Comparison of ENCODE assay signal across 1 cellular context in the genomic region with DNA sequence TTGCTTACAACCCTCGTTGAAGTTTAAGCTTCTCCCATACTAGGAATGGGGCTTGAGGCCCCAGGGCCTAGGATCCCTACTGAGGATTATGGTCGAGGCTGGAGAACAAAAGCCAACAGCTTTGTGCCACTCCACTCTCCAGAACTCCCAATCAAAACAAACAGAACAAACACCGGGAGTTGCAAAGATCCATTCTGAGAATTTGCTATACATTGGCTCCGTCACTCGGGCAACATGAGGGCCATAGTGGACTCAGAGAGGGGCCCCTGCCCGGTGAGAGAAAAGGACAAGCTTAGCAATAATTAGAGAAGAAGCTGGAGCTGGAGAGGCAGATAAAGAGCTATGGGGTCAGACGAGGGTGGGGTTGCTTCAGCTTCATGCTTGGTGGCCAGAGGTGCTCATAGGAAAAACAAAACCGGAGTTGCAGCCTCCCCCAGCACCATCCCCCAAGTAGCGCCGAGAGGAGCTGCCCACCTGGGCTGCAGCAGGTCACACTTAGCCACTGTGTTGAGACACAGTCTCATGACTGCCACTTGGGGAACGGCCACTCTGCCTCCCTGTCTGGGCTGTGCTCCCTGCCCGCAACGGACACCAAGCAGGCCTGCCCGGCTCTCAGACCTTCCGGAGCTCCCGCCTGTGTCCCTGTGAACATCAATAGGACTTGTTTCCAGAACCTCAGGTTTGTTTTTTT.
TF ChIP-seq lines count a peak whose summit lies in the region.

No MANE protein-coding gene starts in this region.

TF ChIP-seq in GM23338, 12 proteins besides CTCF, POLR2A, EP300 and RAD21 (continued from another document):
- TF ChIP-seq, protein P1, sequence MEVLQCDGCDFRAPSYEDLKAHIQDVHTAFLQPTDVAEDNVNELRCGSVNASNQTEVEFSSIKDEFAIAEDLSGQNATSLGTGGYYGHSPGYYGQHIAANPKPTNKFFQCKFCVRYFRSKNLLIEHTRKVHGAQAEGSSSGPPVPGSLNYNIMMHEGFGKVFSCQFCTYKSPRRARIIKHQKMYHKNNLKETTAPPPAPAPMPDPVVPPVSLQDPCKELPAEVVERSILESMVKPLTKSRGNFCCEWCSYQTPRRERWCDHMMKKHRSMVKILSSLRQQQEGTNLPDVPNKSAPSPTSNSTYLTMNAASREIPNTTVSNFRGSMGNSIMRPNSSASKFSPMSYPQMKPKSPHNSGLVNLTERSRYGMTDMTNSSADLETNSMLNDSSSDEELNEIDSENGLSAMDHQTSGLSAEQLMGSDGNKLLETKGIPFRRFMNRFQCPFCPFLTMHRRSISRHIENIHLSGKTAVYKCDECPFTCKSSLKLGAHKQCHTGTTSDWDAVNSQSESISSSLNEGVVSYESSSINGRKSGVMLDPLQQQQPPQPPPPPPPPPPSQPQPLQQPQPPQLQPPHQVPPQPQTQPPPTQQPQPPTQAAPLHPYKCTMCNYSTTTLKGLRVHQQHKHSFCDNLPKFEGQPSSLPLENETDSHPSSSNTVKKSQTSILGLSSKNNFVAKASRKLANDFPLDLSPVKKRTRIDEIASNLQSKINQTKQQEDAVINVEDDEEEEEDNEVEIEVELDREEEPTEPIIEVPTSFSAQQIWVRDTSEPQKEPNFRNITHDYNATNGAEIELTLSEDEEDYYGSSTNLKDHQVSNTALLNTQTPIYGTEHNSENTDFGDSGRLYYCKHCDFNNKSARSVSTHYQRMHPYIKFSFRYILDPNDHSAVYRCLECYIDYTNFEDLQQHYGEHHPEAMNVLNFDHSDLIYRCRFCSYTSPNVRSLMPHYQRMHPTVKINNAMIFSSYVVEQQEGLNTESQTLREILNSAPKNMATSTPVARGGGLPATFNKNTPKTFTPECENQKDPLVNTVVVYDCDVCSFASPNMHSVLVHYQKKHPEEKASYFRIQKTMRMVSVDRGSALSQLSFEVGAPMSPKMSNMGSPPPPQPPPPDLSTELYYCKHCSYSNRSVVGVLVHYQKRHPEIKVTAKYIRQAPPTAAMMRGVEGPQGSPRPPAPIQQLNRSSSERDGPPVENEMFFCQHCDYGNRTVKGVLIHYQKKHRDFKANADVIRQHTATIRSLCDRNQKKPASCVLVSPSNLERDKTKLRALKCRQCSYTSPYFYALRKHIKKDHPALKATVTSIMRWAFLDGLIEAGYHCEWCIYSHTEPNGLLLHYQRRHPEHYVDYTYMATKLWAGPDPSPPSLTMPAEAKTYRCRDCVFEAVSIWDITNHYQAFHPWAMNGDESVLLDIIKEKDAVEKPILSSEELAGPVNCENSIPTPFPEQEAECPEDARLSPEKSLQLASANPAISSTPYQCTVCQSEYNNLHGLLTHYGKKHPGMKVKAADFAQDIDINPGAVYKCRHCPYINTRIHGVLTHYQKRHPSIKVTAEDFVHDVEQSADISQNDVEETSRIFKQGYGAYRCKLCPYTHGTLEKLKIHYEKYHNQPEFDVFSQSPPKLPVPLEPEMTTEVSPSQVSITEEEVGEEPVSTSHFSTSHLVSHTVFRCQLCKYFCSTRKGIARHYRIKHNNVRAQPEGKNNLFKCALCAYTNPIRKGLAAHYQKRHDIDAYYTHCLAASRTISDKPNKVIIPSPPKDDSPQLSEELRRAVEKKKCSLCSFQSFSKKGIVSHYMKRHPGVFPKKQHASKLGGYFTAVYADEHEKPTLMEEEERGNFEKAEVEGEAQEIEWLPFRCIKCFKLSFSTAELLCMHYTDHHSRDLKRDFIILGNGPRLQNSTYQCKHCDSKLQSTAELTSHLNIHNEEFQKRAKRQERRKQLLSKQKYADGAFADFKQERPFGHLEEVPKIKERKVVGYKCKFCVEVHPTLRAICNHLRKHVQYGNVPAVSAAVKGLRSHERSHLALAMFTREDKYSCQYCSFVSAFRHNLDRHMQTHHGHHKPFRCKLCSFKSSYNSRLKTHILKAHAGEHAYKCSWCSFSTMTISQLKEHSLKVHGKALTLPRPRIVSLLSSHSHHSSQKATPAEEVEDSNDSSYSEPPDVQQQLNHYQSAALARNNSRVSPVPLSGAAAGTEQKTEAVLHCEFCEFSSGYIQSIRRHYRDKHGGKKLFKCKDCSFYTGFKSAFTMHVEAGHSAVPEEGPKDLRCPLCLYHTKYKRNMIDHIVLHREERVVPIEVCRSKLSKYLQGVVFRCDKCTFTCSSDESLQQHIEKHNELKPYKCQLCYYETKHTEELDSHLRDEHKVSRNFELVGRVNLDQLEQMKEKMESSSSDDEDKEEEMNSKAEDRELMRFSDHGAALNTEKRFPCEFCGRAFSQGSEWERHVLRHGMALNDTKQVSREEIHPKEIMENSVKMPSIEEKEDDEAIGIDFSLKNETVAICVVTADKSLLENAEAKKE (CRISPR knock-in tag; IDR thresholded peaks at IDR 0.05): no peak
- TF ChIP-seq ZNF331 (CRISPR knock-in tag; IDR thresholded peaks at IDR 0.05; ENCODE audit: low read depth) (no peak), POLR2AphosphoS5 (IDR thresholded peaks at IDR 0.05; ENCODE audit: low read depth) (no peak), NANOG (IDR thresholded peaks at IDR 0.05; ENCODE audit: borderline replicate concordance) (no peak), EZH2phosphoT487 (IDR thresholded peaks at IDR 0.05; ENCODE audit: unreplicated experiment) (no peak), CREB1 (CRISPR knock-in tag; IDR thresholded peaks at IDR 0.05; ENCODE audit: low read depth) (no peak), JUNB (IDR thresholded peaks at IDR 0.05; ENCODE audit: unreplicated experiment) (no peak)
- TF ChIP-seq, protein P2, sequence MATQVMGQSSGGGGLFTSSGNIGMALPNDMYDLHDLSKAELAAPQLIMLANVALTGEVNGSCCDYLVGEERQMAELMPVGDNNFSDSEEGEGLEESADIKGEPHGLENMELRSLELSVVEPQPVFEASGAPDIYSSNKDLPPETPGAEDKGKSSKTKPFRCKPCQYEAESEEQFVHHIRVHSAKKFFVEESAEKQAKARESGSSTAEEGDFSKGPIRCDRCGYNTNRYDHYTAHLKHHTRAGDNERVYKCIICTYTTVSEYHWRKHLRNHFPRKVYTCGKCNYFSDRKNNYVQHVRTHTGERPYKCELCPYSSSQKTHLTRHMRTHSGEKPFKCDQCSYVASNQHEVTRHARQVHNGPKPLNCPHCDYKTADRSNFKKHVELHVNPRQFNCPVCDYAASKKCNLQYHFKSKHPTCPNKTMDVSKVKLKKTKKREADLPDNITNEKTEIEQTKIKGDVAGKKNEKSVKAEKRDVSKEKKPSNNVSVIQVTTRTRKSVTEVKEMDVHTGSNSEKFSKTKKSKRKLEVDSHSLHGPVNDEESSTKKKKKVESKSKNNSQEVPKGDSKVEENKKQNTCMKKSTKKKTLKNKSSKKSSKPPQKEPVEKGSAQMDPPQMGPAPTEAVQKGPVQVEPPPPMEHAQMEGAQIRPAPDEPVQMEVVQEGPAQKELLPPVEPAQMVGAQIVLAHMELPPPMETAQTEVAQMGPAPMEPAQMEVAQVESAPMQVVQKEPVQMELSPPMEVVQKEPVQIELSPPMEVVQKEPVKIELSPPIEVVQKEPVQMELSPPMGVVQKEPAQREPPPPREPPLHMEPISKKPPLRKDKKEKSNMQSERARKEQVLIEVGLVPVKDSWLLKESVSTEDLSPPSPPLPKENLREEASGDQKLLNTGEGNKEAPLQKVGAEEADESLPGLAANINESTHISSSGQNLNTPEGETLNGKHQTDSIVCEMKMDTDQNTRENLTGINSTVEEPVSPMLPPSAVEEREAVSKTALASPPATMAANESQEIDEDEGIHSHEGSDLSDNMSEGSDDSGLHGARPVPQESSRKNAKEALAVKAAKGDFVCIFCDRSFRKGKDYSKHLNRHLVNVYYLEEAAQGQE (IDR thresholded peaks at IDR 0.05; ENCODE audit: unreplicated experiment): no peak
- TF ChIP-seq, protein P3, sequence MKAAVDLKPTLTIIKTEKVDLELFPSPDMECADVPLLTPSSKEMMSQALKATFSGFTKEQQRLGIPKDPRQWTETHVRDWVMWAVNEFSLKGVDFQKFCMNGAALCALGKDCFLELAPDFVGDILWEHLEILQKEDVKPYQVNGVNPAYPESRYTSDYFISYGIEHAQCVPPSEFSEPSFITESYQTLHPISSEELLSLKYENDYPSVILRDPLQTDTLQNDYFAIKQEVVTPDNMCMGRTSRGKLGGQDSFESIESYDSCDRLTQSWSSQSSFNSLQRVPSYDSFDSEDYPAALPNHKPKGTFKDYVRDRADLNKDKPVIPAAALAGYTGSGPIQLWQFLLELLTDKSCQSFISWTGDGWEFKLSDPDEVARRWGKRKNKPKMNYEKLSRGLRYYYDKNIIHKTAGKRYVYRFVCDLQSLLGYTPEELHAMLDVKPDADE (IDR thresholded peaks at IDR 0.05): no peak
TF ChIP-seq in GM23338: peak in this region for 0.
